16 cellular contexts compared by ENCODE assay signal in genomic region chr6:166460473-166461437, GRCh38.
DNase-seq lines count a peak whose midpoint lies in the region; ATAC-seq and TF ChIP-seq lines count a peak whose summit lies in the region.
"Had no signal": no experiment of that assay in that cellular context is flagged by ENCODE, and none has a peak within 500 bp of the region (broad histone marks: within the 10 kb centered on the region; RNA-seq: fewer than 3 reads in every experiment).

No MANE protein-coding gene starts in this region.

- H3K27me3 ChIP-seq in right atrium auricular region (no peaks in the 10 kb centered on the region), foreskin keratinocyte (no peaks in the 10 kb centered on the region)
- no peaks in the 10 kb centered on the region for H3K27me3 ChIP-seq in CD8-positive, alpha-beta memory T cell (ENCODE audit: insufficient read depth, low read length, poor library complexity, severe bottlenecking)
- H3K27me3 ChIP-seq: dorsolateral prefrontal cortex, neutrophil, vagina had no signal

- no peaks in the 10 kb centered on the region for H3K9me3 ChIP-seq in right atrium auricular region
- H3K9me3 ChIP-seq in CD8-positive, alpha-beta memory T cell (ENCODE audit: low read length): no peaks in the 10 kb centered on the region
- H3K9me3 ChIP-seq: neutrophil, vagina had no signal

- CTCF ChIA-PET in CD8-positive, alpha-beta memory T cell (lab: Charles Lee): no interaction called here

- no peak for ATAC-seq in left ventricle myocardium superior
- peak; percentile 57 for ATAC-seq in foreskin keratinocyte
- ATAC-seq: stimulated activated naive CD8-positive, alpha-beta T cell treated with anti-CD3 and anti-CD28 coated beads, Interleukin-15, Interleukin-2, amounts not matched to agents 100 U/mL and 50 U/mL, for 24 hours had no signal

- peaks cover 0 to 5% (median 2%) of the 10 kb centered on the region in 3 donors for H3K36me3 Mint-ChIP-seq in CD8-positive, alpha-beta memory T cell

- H3K9me3 Mint-ChIP-seq in CD8-positive, alpha-beta memory T cell: peaks cover 0 to 7% (median 4%) of the 10 kb centered on the region in 5 donors

- H3K4me1 ChIP-seq in right atrium auricular region (peaks cover 0 to 20% of the 10 kb centered on the region in 2 donors), foreskin keratinocyte (peaks cover 4% of the 10 kb centered on the region)
- H3K4me1 ChIP-seq in CD8-positive, alpha-beta memory T cell (ENCODE audit: insufficient read depth, low read length): no peaks in the 10 kb centered on the region

- peak; percentile 46 for DNase-seq in left ventricle myocardium superior
- no peak for DNase-seq in right atrium auricular region (ENCODE audit: low spot score)
- peak; percentile 32 to 64 for DNase-seq in foreskin keratinocyte
- DNase-seq in CD8-positive, alpha-beta memory T cell: no peak
- DNase-seq in NCI-H2227 (lab: John Stamatoyannopoulos, UW; ENCODE audit: unreplicated experiment): no peak
- DNase-seq in activated CD4-positive, alpha-beta T cell treated with anti-CD3 and anti-CD28 coated beads, Interleukin-2, amount 50 U/mL, for 1 hour: no peak
- no peak for DNase-seq in activated CD8-positive, alpha-beta memory T cell treated with anti-CD3 and anti-CD28 coated beads, Interleukin-2, amount 50 U/mL, for 48 hours
- DNase-seq: activated gamma-delta T cell treated with Interleukin-2 at 50 U/mL for 16 hours; DMS 273 treated with DMSO at 0.1 percent for 48 hours; GOT3; stimulated activated naive CD8-positive, alpha-beta T cell treated with anti-CD3 and anti-CD28 coated beads, Interleukin-15, Interleukin-2, amounts not matched to agents 100 U/mL and 50 U/mL, for 24 hours had no signal

- POLR2A ChIA-PET in CD8-positive, alpha-beta memory T cell (lab: Charles Lee): no interaction called here

- H3K4me3 ChIP-seq in right atrium auricular region: no peak overlapping the region
- no peak overlapping the region for H3K4me3 ChIP-seq in CD8-positive, alpha-beta memory T cell (ENCODE audit: low read length)
- H3K4me3 ChIP-seq: dorsolateral prefrontal cortex, lung, vagina had no signal

- no peak for TF ChIP-seq CTCF in right atrium auricular region (IDR thresholded peaks at IDR 0.05)
- no peak for TF ChIP-seq CTCF in foreskin keratinocyte (conservative IDR thresholded peaks at IDR 0.05)

- peaks cover 2 to 14% (median 4%) of the 10 kb centered on the region in 3 donors for H3K4me1 Mint-ChIP-seq in CD8-positive, alpha-beta memory T cell

- H3K27me3 Mint-ChIP-seq in CD8-positive, alpha-beta memory T cell: no peaks in the 10 kb centered on the region

- H3K27ac ChIP-seq in right atrium auricular region (no peak overlapping the region), foreskin keratinocyte (no peak overlapping the region)
- no peak overlapping the region for H3K27ac ChIP-seq in CD8-positive, alpha-beta memory T cell (ENCODE audit: low read depth, low read length)
- H3K27ac ChIP-seq: neutrophil, vagina had no signal

- H3K27ac Mint-ChIP-seq in CD8-positive, alpha-beta memory T cell: peak overlapping the region in 1 of 8 donors; percentile 70

- intact Hi-C loops in left ventricle myocardium superior (cut with micrococcal nuclease): no loop called here

- peaks cover 15% of the 10 kb centered on the region for H3K36me3 ChIP-seq in right atrium auricular region
- no peaks in the 10 kb centered on the region for H3K36me3 ChIP-seq in CD8-positive, alpha-beta memory T cell (ENCODE audit: insufficient read depth, low read length)

- no peak overlapping the region for H3K4me3 Mint-ChIP-seq in CD8-positive, alpha-beta memory T cell

TF ChIP-seq in PFSK-1, 5 proteins besides CTCF, POLR2A, EP300 and RAD21:
- TF ChIP-seq POLR2AphosphoS5 (IDR thresholded peaks at IDR 0.05; ENCODE audit: low read depth, low read length) (peak; percentile 68), SIN3A (IDR thresholded peaks at IDR 0.05; ENCODE audit: borderline replicate concordance, insufficient read depth, low read length) (no peak), TAF1 (IDR thresholded peaks at IDR 0.05; ENCODE audit: borderline replicate concordance, insufficient read depth, low read length) (0 out of 2 replicates have a peak, but pooled peaks have one; percentile 19)
- TF ChIP-seq, protein P1, sequence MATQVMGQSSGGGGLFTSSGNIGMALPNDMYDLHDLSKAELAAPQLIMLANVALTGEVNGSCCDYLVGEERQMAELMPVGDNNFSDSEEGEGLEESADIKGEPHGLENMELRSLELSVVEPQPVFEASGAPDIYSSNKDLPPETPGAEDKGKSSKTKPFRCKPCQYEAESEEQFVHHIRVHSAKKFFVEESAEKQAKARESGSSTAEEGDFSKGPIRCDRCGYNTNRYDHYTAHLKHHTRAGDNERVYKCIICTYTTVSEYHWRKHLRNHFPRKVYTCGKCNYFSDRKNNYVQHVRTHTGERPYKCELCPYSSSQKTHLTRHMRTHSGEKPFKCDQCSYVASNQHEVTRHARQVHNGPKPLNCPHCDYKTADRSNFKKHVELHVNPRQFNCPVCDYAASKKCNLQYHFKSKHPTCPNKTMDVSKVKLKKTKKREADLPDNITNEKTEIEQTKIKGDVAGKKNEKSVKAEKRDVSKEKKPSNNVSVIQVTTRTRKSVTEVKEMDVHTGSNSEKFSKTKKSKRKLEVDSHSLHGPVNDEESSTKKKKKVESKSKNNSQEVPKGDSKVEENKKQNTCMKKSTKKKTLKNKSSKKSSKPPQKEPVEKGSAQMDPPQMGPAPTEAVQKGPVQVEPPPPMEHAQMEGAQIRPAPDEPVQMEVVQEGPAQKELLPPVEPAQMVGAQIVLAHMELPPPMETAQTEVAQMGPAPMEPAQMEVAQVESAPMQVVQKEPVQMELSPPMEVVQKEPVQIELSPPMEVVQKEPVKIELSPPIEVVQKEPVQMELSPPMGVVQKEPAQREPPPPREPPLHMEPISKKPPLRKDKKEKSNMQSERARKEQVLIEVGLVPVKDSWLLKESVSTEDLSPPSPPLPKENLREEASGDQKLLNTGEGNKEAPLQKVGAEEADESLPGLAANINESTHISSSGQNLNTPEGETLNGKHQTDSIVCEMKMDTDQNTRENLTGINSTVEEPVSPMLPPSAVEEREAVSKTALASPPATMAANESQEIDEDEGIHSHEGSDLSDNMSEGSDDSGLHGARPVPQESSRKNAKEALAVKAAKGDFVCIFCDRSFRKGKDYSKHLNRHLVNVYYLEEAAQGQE (IDR thresholded peaks at IDR 0.05; ENCODE audit: insufficient read depth in 1 of 2, low read depth in 2 of 2, low read length in 2 of 2): no peak

Comparison
In these comparisons a context has a peak if more than half of its experiments do, and no peak if none do; other contexts are left out.
1. DNase-seq: peak in left ventricle myocardium superior (single experiment) and foreskin keratinocyte (2 of 2); none in right atrium auricular region (single experiment), CD8-positive, alpha-beta memory T cell (0 of 5), NCI-H2227 (single experiment), activated CD4-positive, alpha-beta T cell treated with anti-CD3 and anti-CD28 coated beads, Interleukin-2, amount 50 U/mL, for 1 hour (single experiment) and activated CD8-positive, alpha-beta memory T cell treated with anti-CD3 and anti-CD28 coated beads, Interleukin-2, amount 50 U/mL, for 48 hours (single experiment).